In the genomic region with DNA sequence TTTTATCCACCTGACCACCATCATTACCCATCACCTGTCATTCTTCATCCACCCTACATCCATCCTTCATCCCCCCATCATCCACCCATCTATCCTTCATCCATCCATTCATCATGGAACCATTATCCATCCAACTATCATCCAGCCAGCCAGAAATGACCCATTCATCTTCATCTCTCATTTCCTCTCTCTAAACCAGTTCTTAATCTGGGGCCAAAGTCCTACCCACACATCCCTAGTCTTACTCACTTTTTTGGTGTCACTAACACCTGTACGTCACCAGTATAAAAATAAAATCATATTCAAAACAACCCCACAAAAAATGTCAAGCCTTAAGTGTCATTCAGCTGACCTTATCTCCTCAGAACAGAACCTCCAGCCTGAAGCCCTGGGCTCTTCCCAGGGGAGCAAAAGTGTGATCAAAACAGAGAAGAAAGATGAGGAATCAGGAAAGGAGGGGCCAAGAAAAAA, we compare ENCODE assay signal across 20 cellular contexts. TPM values are rescaled to one million over a fixed set of nuclear protein-coding genes. Genes with fewer than 3 reads are reported as not detected.
"Had no signal": no experiment of that assay in that cellular context is flagged by ENCODE, and none has a peak within 500 bp of the region (broad histone marks: within the 10 kb centered on the region; RNA-seq: fewer than 3 reads in every experiment).

No MANE protein-coding gene starts in this region.

- H3K27me3 ChIP-seq: brain microvascular endothelial cell, testis had no signal

- H3K4me3 Mint-ChIP-seq: endodermal cell, type B pancreatic cell had no signal

- H3K4me3 ChIP-seq: testis had no signal

- H3K27ac Mint-ChIP-seq: endodermal cell, type B pancreatic cell had no signal

- H3K36me3 ChIP-seq: brain microvascular endothelial cell, WERI-Rb-1 had no signal

- H3K4me1 Mint-ChIP-seq: endodermal cell had no signal

- ATAC-seq: left cardiac atrium; naive thymus-derived CD8-positive, alpha-beta T cell had no signal

- H3K27ac ChIP-seq: brain microvascular endothelial cell, epithelial cell of prostate, testis, WERI-Rb-1 had no signal

- H3K9me3 Mint-ChIP-seq: endodermal cell; naive thymus-derived CD8-positive, alpha-beta T cell; type B pancreatic cell had no signal

- H3K9me3 ChIP-seq: testis had no signal

- H3K36me3 Mint-ChIP-seq: naive thymus-derived CD8-positive, alpha-beta T cell; type B pancreatic cell had no signal

- H3K4me1 ChIP-seq: testis had no signal

- DNase-seq: activated CD4-positive, alpha-beta T cell treated with anti-CD3 and anti-CD28 coated beads, Interleukin-2, amount 50 U/mL, for 48 hours; activated naive CD4-positive, alpha-beta T cell treated with Interleukin-2 at 50 U/mL for 16 hours; aorta; brain microvascular endothelial cell; central memory CD4-positive, alpha-beta T cell; endodermal cell; foreskin fibroblast; hippocampal formation; left cardiac atrium; mesendoderm; naive thymus-derived CD8-positive, alpha-beta T cell; stimulated activated CD8-positive, alpha-beta memory T cell treated with anti-CD3 and anti-CD28 coated beads, Interleukin-4, amount 100 ng/mL, for 48 hours; testis; WERI-Rb-1 had no signal

RNA-seq across cellular contexts. Expression of a gene that starts 12.3 kb away (rescaled TPM):
- total RNA-seq: endodermal cell; renal cortical epithelial cell; T-helper 2 cell treated with Interferon-gamma antibody and Interleukin-4, amounts not matched to agents 100 ng/mL and 5 ng/mL, for 36 hours had no signal
- polyA plus RNA-seq: naive thymus-derived CD8-positive, alpha-beta T cell had no signal

RNA-seq across cellular contexts. Expression of a gene that starts 13.6 kb away (rescaled TPM):
- total RNA-seq: lower leg skin; mucosa of gallbladder; renal cortical epithelial cell; T-helper 2 cell treated with Interferon-gamma antibody and Interleukin-4, amounts not matched to agents 100 ng/mL and 5 ng/mL, for 36 hours had no signal
- polyA plus RNA-seq: naive thymus-derived CD8-positive, alpha-beta T cell had no signal
